8 cellular contexts compared by ENCODE assay signal in genomic region chr12:67268335-67268895, GRCh38. TPM values are rescaled to one million over a fixed set of nuclear protein-coding genes. Genes with fewer than 3 reads are reported as not detected.
DNase-seq lines count a peak whose midpoint lies in the region; ATAC-seq and TF ChIP-seq lines count a peak whose summit lies in the region.

No MANE protein-coding gene starts in this region.

- no peaks in the 10 kb centered on the region for H3K36me3 ChIP-seq in HUES64 (ENCODE audit: insufficient read depth, low read length)

- H3K27ac ChIP-seq in HUES64 (ENCODE audit: low read depth, low read length): peak overlapping the region; percentile 98

- H3K27ac Mint-ChIP-seq in nephron: peak overlapping the region; percentile 99 to 100 (median 100)
- H3K27ac Mint-ChIP-seq in stimulated activated naive CD8-positive, alpha-beta T cell treated with anti-CD3 and anti-CD28 coated beads, Interleukin-15, Interleukin-2, amounts not matched to agents 100 ng/mL and 50 ng/mL, for 24 hours: peak overlapping the region; percentile 100

- H3K4me3 ChIP-seq in HUES64 (ENCODE audit: low read length): peak overlapping the region; percentile 77
- H3K4me3 ChIP-seq in fibroblast of pulmonary artery (replicated peaks; ENCODE audit: low read depth, low read length): peak overlapping the region; percentile 93

- no peaks in the 10 kb centered on the region for H3K27me3 ChIP-seq in HUES64 (ENCODE audit: insufficient read depth, low read length)

- peaks cover 18% of the 10 kb centered on the region for H3K4me1 ChIP-seq in HUES64 (ENCODE audit: insufficient read depth, low read length)

- no peaks in the 10 kb centered on the region for H3K9me3 ChIP-seq in HUES64 (ENCODE audit: insufficient read depth, low read depth, low read length)

- 9% methylated on average over 19 of the region's 19 CpGs for WGBS in HUES64

- ATAC-seq in GM21447 (IDR thresholded peaks at IDR 0.05; ENCODE audit: unreplicated experiment): peak; percentile 76

- H3K27me3 Mint-ChIP-seq in nephron (ENCODE audit: low read depth): no peaks in the 10 kb centered on the region
- H3K27me3 Mint-ChIP-seq in stimulated activated naive CD8-positive, alpha-beta T cell treated with anti-CD3 and anti-CD28 coated beads, Interleukin-15, Interleukin-2, amounts not matched to agents 100 ng/mL and 50 ng/mL, for 24 hours: no peaks in the 10 kb centered on the region

- peaks cover 2% of the 10 kb centered on the region for H3K9me3 Mint-ChIP-seq in nephron
- H3K9me3 Mint-ChIP-seq in stimulated activated naive CD8-positive, alpha-beta T cell treated with anti-CD3 and anti-CD28 coated beads, Interleukin-15, Interleukin-2, amounts not matched to agents 100 ng/mL and 50 ng/mL, for 24 hours: peaks cover 3% of the 10 kb centered on the region

- peak overlapping the region; percentile 93 to 99 (median 96) for H3K4me3 Mint-ChIP-seq in nephron
- H3K4me3 Mint-ChIP-seq in stimulated activated naive CD8-positive, alpha-beta T cell treated with anti-CD3 and anti-CD28 coated beads, Interleukin-15, Interleukin-2, amounts not matched to agents 100 ng/mL and 50 ng/mL, for 24 hours: peak overlapping the region; percentile 92

- peak; percentile 98 for DNase-seq in DMS153 treated with DMSO at 0.1 percent for 48 hours (lab: John Stamatoyannopoulos, UW; ENCODE audit: unreplicated experiment)
- DNase-seq in RKO (ENCODE audit: low spot score): peak; percentile 100
- peak; percentile 49 to 79 for DNase-seq in activated T-helper 1 cell treated with anti-CD3 and anti-CD28 coated beads, Interleukin-2, amount 50 U/mL, for 16 hours (ENCODE audit: low read depth in 1 of 2, low spot score in 1 of 2)
- DNase-seq in fibroblast of pulmonary artery (ENCODE audit: low read depth): peak; percentile 99

- peaks cover 8% of the 10 kb centered on the region for H3K36me3 Mint-ChIP-seq in nephron (ENCODE audit: low read depth)
- peaks cover 27% of the 10 kb centered on the region for H3K36me3 Mint-ChIP-seq in stimulated activated naive CD8-positive, alpha-beta T cell treated with anti-CD3 and anti-CD28 coated beads, Interleukin-15, Interleukin-2, amounts not matched to agents 100 ng/mL and 50 ng/mL, for 24 hours (ENCODE audit: low read depth)

- H3K9ac ChIP-seq in HUES64 (ENCODE audit: low read depth, low read length): peak overlapping the region; percentile 85

- peaks cover 38% of the 10 kb centered on the region for H3K4me1 Mint-ChIP-seq in nephron
- peaks cover 47% of the 10 kb centered on the region for H3K4me1 Mint-ChIP-seq in stimulated activated naive CD8-positive, alpha-beta T cell treated with anti-CD3 and anti-CD28 coated beads, Interleukin-15, Interleukin-2, amounts not matched to agents 100 ng/mL and 50 ng/mL, for 24 hours (ENCODE audit: low read depth)

- TF ChIP-seq CTCF in fibroblast of pulmonary artery (IDR thresholded peaks at IDR 0.05; ENCODE audit: low read length, missing control alignments): no peak
- no peak for TF ChIP-seq CTCF in nephron (IDR thresholded peaks at IDR 0.05; ENCODE audit: unreplicated experiment in 3 of 3)

RNA-seq across cellular contexts. Expression of gene CAND1, which starts 0.7 kb away (rescaled TPM):
- 144 TPM for polyA plus RNA-seq in HUES64 (2013, experiment 1 of 2)
- polyA plus RNA-seq in HUES64 (2013, experiment 2 of 2): 151 TPM

Comparison
In these comparisons a context has a peak if more than half of its experiments do, and no peak if none do; other contexts are left out.
1. Peak in every context shown above with its lines: DNase-seq, ATAC-seq, H3K4me3 ChIP-seq and H3K27ac ChIP-seq.